In genomic region chr7:155270876-155271275, GRCh38 we compare ENCODE assay signal across 23 cellular contexts. TPM values are rescaled to one million over a fixed set of nuclear protein-coding genes. Genes with fewer than 3 reads are reported as not detected.
A peak's percentile ranks its signal among the peaks of the same experiment; 100 is the strongest.
DNase-seq lines count a peak whose midpoint lies in the region; ATAC-seq and TF ChIP-seq lines count a peak whose summit lies in the region.
"Had no signal": no experiment of that assay in that cellular context is flagged by ENCODE, and none has a peak within 500 bp of the region (broad histone marks: within the 10 kb centered on the region; RNA-seq: fewer than 3 reads in every experiment).

No MANE protein-coding gene starts in this region.

- H2AFZ ChIP-seq in ACC112 (ENCODE audit: low read length, unreplicated experiment) = no peak overlapping the region
- 0 out of 2 replicates have a peak overlapping the region, but pooled peaks have one; percentile 1 for H2AFZ ChIP-seq in PC-9
- H2AFZ ChIP-seq: GM23248 had no signal

- H3K79me2 ChIP-seq in ACC112 (ENCODE audit: control insufficient read depth, insufficient read depth, low read length, unreplicated experiment) (no peaks in the 10 kb centered on the region), PC-9 (ENCODE audit: low read depth) (no peaks in the 10 kb centered on the region; the same call in 1 of the 2 replicates)

- peaks cover 9% of the 10 kb centered on the region for H3K27me3 Mint-ChIP-seq in activated CD4-positive, alpha-beta T cell treated with anti-CD3 and anti-CD28 coated beads for 36 hours
- H3K27me3 Mint-ChIP-seq in activated CD4-positive, alpha-beta T cell treated with anti-CD3 and anti-CD28 coated beads, Interleukin-2, amount 10 ng/mL, durations not matched to agents 24 days and 14 days = peaks cover 10% of the 10 kb centered on the region
- no peaks in the 10 kb centered on the region for H3K27me3 Mint-ChIP-seq in activated T-helper 2 cell treated with anti-CD3 and anti-CD28 coated beads, Interferon-gamma antibody, Interleukin-2, Interleukin-4, amounts not matched to agents 10 μg/mL and 5 μg/mL and 100 μg/mL, durations not matched to agents 14 hours and 24 hours and 36 hours (ENCODE audit: low read depth)
- H3K27me3 Mint-ChIP-seq: CD4-positive, alpha-beta T cell had no signal

- H3K9me3 ChIP-seq in PC-9 (ENCODE audit: insufficient read depth, low read depth) = no peaks in the 10 kb centered on the region
- H3K9me3 ChIP-seq in sigmoid colon = no peaks in the 10 kb centered on the region
- H3K9me3 ChIP-seq: BE2C had no signal

- intact Hi-C loops in activated CD4-positive, alpha-beta T cell treated with anti-CD3 and anti-CD28 coated beads for 36 hours (cut with DNase I, micrococcal nuclease) = no loop called here
- intact Hi-C loops in activated CD4-positive, alpha-beta T cell treated with anti-CD3 and anti-CD28 coated beads, Interleukin-2, amount 10 ng/mL, durations not matched to agents 24 days and 14 days (cut with micrococcal nuclease) = no loop called here
- intact Hi-C loops in PC-9 (cut with micrococcal nuclease; ENCODE audit: unreplicated experiment) = loop anchor here (1.0 kb wide), 1 partner anchor 41 kb away; no protein-coding TSS in a partner anchor
- intact Hi-C loops in activated T-helper 2 cell treated with anti-CD3 and anti-CD28 coated beads, Interferon-gamma antibody, Interleukin-2, Interleukin-4, amounts not matched to agents 10 μg/mL and 5 μg/mL and 100 μg/mL, durations not matched to agents 14 hours and 24 hours and 36 hours (cut with micrococcal nuclease) = no loop called here
- intact Hi-C loops in sigmoid colon (cut with DNase I) = no loop called here

- TF ChIP-seq CTCF in PC-9 (conservative IDR thresholded peaks at IDR 0.05) (no peak), sigmoid colon (IDR thresholded peaks at IDR 0.05) (no peak)

- no peaks in the 10 kb centered on the region for H3K36me3 ChIP-seq in ACC112 (ENCODE audit: insufficient read depth, low read length)
- no peaks in the 10 kb centered on the region for H3K36me3 ChIP-seq in PC-9 (ENCODE audit: low read depth)
- no peaks in the 10 kb centered on the region for H3K36me3 ChIP-seq in sigmoid colon
- H3K36me3 ChIP-seq: BE2C; BLaER1 treated with 17β-estradiol and CSF1 and Interleukin-3, amounts not matched to agents 10 nM and 100 nM had no signal

- TF ChIP-seq POLR2A in sigmoid colon (IDR thresholded peaks at IDR 0.05) = no peak

- no peak overlapping the region for H3K4me3 Mint-ChIP-seq in activated CD4-positive, alpha-beta T cell treated with anti-CD3 and anti-CD28 coated beads for 36 hours
- no peak overlapping the region for H3K4me3 Mint-ChIP-seq in activated CD4-positive, alpha-beta T cell treated with anti-CD3 and anti-CD28 coated beads, Interleukin-2, amount 10 ng/mL, durations not matched to agents 24 days and 14 days
- H3K4me3 Mint-ChIP-seq in activated T-helper 2 cell treated with anti-CD3 and anti-CD28 coated beads, Interferon-gamma antibody, Interleukin-2, Interleukin-4, amounts not matched to agents 10 μg/mL and 5 μg/mL and 100 μg/mL, durations not matched to agents 14 hours and 24 hours and 36 hours (ENCODE audit: low read depth) = no peak overlapping the region
- H3K4me3 Mint-ChIP-seq: CD14-positive monocyte; CD4-positive, alpha-beta T cell; H9 had no signal

- H3K4me1 ChIP-seq in ACC112 (ENCODE audit: control insufficient read depth, insufficient read depth, low read length, unreplicated experiment) (peaks cover 29% of the 10 kb centered on the region), PC-9 (replicated peaks; ENCODE audit: insufficient read depth) (peaks cover 22% of the 10 kb centered on the region), sigmoid colon (no peaks in the 10 kb centered on the region)
- H3K4me1 ChIP-seq: BE2C had no signal

- no peaks in the 10 kb centered on the region for H3K36me3 Mint-ChIP-seq in activated CD4-positive, alpha-beta T cell treated with anti-CD3 and anti-CD28 coated beads for 36 hours (ENCODE audit: low read depth)
- no peaks in the 10 kb centered on the region for H3K36me3 Mint-ChIP-seq in activated CD4-positive, alpha-beta T cell treated with anti-CD3 and anti-CD28 coated beads, Interleukin-2, amount 10 ng/mL, durations not matched to agents 24 days and 14 days (ENCODE audit: low read depth)
- H3K36me3 Mint-ChIP-seq in activated T-helper 2 cell treated with anti-CD3 and anti-CD28 coated beads, Interferon-gamma antibody, Interleukin-2, Interleukin-4, amounts not matched to agents 10 μg/mL and 5 μg/mL and 100 μg/mL, durations not matched to agents 14 hours and 24 hours and 36 hours (ENCODE audit: low read depth) = no peaks in the 10 kb centered on the region
- H3K36me3 Mint-ChIP-seq: CD14-positive monocyte; CD8-positive, alpha-beta memory T cell had no signal

- peak overlapping the region; percentile 78 for H3K27ac ChIP-seq in ACC112 (ENCODE audit: low read depth, low read length)
- H3K27ac ChIP-seq in PC-9 = peak overlapping the region; percentile 63
- no peak overlapping the region for H3K27ac ChIP-seq in sigmoid colon
- H3K27ac ChIP-seq: 22Rv1; BLaER1 treated with 17β-estradiol and CSF1 and Interleukin-3, amounts not matched to agents 10 nM and 100 nM; GM23248 had no signal

- no peaks in the 10 kb centered on the region for H4K20me1 ChIP-seq in PC-9 (ENCODE audit: insufficient read depth)
- H4K20me1 ChIP-seq: BLaER1 treated with 17β-estradiol and CSF1 and Interleukin-3, amounts not matched to agents 10 nM and 100 nM had no signal

- no peaks in the 10 kb centered on the region for H3K9me2 ChIP-seq in PC-9 (ENCODE audit: insufficient read depth)

- H3K27me3 ChIP-seq in ACC112 (ENCODE audit: insufficient read depth, low read length) = no peaks in the 10 kb centered on the region
- H3K27me3 ChIP-seq in PC-9 (ENCODE audit: insufficient read depth, low read depth) = no peaks in the 10 kb centered on the region
- peaks cover 0 to 3% (median 0%) of the 10 kb centered on the region in 3 donors for H3K27me3 ChIP-seq in sigmoid colon
- H3K27me3 ChIP-seq: BE2C; BLaER1 treated with 17β-estradiol and CSF1 and Interleukin-3, amounts not matched to agents 10 nM and 100 nM had no signal

- no peaks in the 10 kb centered on the region for H3K9me3 Mint-ChIP-seq in activated CD4-positive, alpha-beta T cell treated with anti-CD3 and anti-CD28 coated beads for 36 hours (ENCODE audit: low read depth)
- no peaks in the 10 kb centered on the region for H3K9me3 Mint-ChIP-seq in activated CD4-positive, alpha-beta T cell treated with anti-CD3 and anti-CD28 coated beads, Interleukin-2, amount 10 ng/mL, durations not matched to agents 24 days and 14 days
- H3K9me3 Mint-ChIP-seq in activated T-helper 2 cell treated with anti-CD3 and anti-CD28 coated beads, Interferon-gamma antibody, Interleukin-2, Interleukin-4, amounts not matched to agents 10 μg/mL and 5 μg/mL and 100 μg/mL, durations not matched to agents 14 hours and 24 hours and 36 hours = no peaks in the 10 kb centered on the region
- H3K9me3 Mint-ChIP-seq: CD4-positive, alpha-beta T cell; CD8-positive, alpha-beta memory T cell; H9 had no signal

- no TSS peak for BruUV-seq in PC-9 (replicated peaks; lab: Mats Ljungman, UMichigan)

- H3K4me1 Mint-ChIP-seq in activated CD4-positive, alpha-beta T cell treated with anti-CD3 and anti-CD28 coated beads for 36 hours = peaks cover 7% of the 10 kb centered on the region
- H3K4me1 Mint-ChIP-seq in activated CD4-positive, alpha-beta T cell treated with anti-CD3 and anti-CD28 coated beads, Interleukin-2, amount 10 ng/mL, durations not matched to agents 24 days and 14 days = peaks cover 6% of the 10 kb centered on the region
- H3K4me1 Mint-ChIP-seq in activated T-helper 2 cell treated with anti-CD3 and anti-CD28 coated beads, Interferon-gamma antibody, Interleukin-2, Interleukin-4, amounts not matched to agents 10 μg/mL and 5 μg/mL and 100 μg/mL, durations not matched to agents 14 hours and 24 hours and 36 hours (ENCODE audit: low read depth) = peaks cover 35% of the 10 kb centered on the region
- H3K4me1 Mint-ChIP-seq: CD14-positive monocyte had no signal

- CTCF ChIA-PET in activated CD4-positive, alpha-beta T cell treated with anti-CD3 and anti-CD28 coated beads for 36 hours (lab: Charles Lee) = no interaction called here
- CTCF ChIA-PET in PC-9 (lab: Charles Lee) = no interaction called here

- DNase-seq in activated CD4-positive, alpha-beta T cell treated with anti-CD3 and anti-CD28 coated beads for 36 hours = no peak
- no peak for DNase-seq in activated CD4-positive, alpha-beta T cell treated with anti-CD3 and anti-CD28 coated beads, Interleukin-2, amount 10 ng/mL, durations not matched to agents 24 days and 14 days
- DNase-seq in PC-9 (no peak), sigmoid colon (no peak), H4 (ENCODE audit: low spot score) (no peak)
- no peak for DNase-seq in activated T-helper 2 cell treated with anti-CD3 and anti-CD28 coated beads, Interferon-gamma antibody, Interleukin-2, Interleukin-4, amounts not matched to agents 10 μg/mL and 5 μg/mL and 100 μg/mL, durations not matched to agents 14 hours and 24 hours and 36 hours (ENCODE audit: low spot score)
- DNase-seq in stimulated activated CD4-positive, alpha-beta T cell treated with anti-CD3 and anti-CD28 coated beads, Interleukin-12 subunit alpha, Interleukin-12 subunit beta, amount 100 ng/mL, for 4 hours = no peak
- DNase-seq: ACHN; AML-193; BE2C; CD4-positive, alpha-beta T cell; CD8-positive, alpha-beta memory T cell; DMS 273 treated with DMSO at 0.1 percent for 48 hours; DMS79; GDM1; GM23248; H9 had no signal

- 55 to 59% methylated on average over 3 of the region's 3 CpGs for WGBS in sigmoid colon, 2 donors

- H3K27ac Mint-ChIP-seq in activated CD4-positive, alpha-beta T cell treated with anti-CD3 and anti-CD28 coated beads for 36 hours = no peak overlapping the region
- no peak overlapping the region for H3K27ac Mint-ChIP-seq in activated CD4-positive, alpha-beta T cell treated with anti-CD3 and anti-CD28 coated beads, Interleukin-2, amount 10 ng/mL, durations not matched to agents 24 days and 14 days
- peak overlapping the region; percentile 37 for H3K27ac Mint-ChIP-seq in activated T-helper 2 cell treated with anti-CD3 and anti-CD28 coated beads, Interferon-gamma antibody, Interleukin-2, Interleukin-4, amounts not matched to agents 10 μg/mL and 5 μg/mL and 100 μg/mL, durations not matched to agents 14 hours and 24 hours and 36 hours
- H3K27ac Mint-ChIP-seq: CD4-positive, alpha-beta T cell; H9 had no signal

- H3K4me3 ChIP-seq in ACC112 (ENCODE audit: low read depth, low read length) (no peak overlapping the region), PC-9 (no peak overlapping the region), sigmoid colon (no peak overlapping the region)
- H3K4me3 ChIP-seq: BLaER1 treated with 17β-estradiol and CSF1 and Interleukin-3, amounts not matched to agents 10 nM and 100 nM; GM12878; GM23248 had no signal

- no peak for TF ChIP-seq EP300 in sigmoid colon (IDR thresholded peaks at IDR 0.05)

- peak overlapping the region; percentile 54 for H3K4me2 ChIP-seq in PC-9
- H3K4me2 ChIP-seq: BLaER1 treated with 17β-estradiol and CSF1 and Interleukin-3, amounts not matched to agents 10 nM and 100 nM had no signal

- ATAC-seq in activated CD4-positive, alpha-beta T cell treated with anti-CD3 and anti-CD28 coated beads for 36 hours = peak; percentile 42
- ATAC-seq: GM12878, HCT116 had no signal

- POLR2A ChIA-PET in activated CD4-positive, alpha-beta T cell treated with anti-CD3 and anti-CD28 coated beads for 36 hours (lab: Charles Lee) = interaction anchor here (0.6 kb wide), 1 partner anchor 309 kb away, joined by 4 read pairs; no protein-coding TSS in a partner anchor
- POLR2A ChIA-PET in PC-9 (lab: Charles Lee; ENCODE audit: unreplicated experiment) = no interaction called here

- H3F3A ChIP-seq in PC-9 (ENCODE audit: insufficient read depth, low read depth) = peaks cover 23% of the 10 kb centered on the region; the same call in 1 of the 2 replicates

RNA-seq across cellular contexts. Expression of gene INSIG1, which starts 26.8 kb away (rescaled TPM):
- total RNA-seq in activated CD4-positive, alpha-beta T cell treated with anti-CD3 and anti-CD28 coated beads for 36 hours = 100 to 1,000 TPM; 100 to 110 TPM
- 114 and 121 TPM in 2 replicates for total RNA-seq in activated CD4-positive, alpha-beta T cell treated with anti-CD3 and anti-CD28 coated beads, Interleukin-2, amount 10 ng/mL, durations not matched to agents 24 days and 14 days
- 75.7 and 103 TPM in 2 replicates for total RNA-seq in PC-9 (2021)
- 197 and 198 TPM in 2 replicates for total RNA-seq in activated T-helper 2 cell treated with anti-CD3 and anti-CD28 coated beads, Interferon-gamma antibody, Interleukin-2, Interleukin-4, amounts not matched to agents 10 μg/mL and 5 μg/mL and 100 μg/mL, durations not matched to agents 14 hours and 24 hours and 36 hours
- 10 to 100 TPM; 33.0 to 77.9 (median 41.5) TPM for total RNA-seq in sigmoid colon
- 100 to 1,000 TPM in 1 of 3 donors, 10 to 100 TPM in 2; 22.2 to 102 (median 39.1) TPM for polyA plus RNA-seq in sigmoid colon
- total RNA-seq in H4 (2014; rRNA removed; shearing (Covaris generic)) = 183 and 213 TPM in 2 replicates

Comparison
In these comparisons a context has a peak if more than half of its experiments do, and no peak if none do; other contexts are left out.
1. H3K27ac ChIP-seq: peak in ACC112 (single experiment) and PC-9 (single experiment); none in sigmoid colon (0 of 4).